Comparison of ENCODE assay signal across 17 cellular contexts in genomic region chr10:48948631-48949030, GRCh38. TPM values are rescaled to one million over a fixed set of nuclear protein-coding genes. Genes with fewer than 3 reads are reported as not detected.
DNase-seq lines count a peak whose midpoint lies in the region; ATAC-seq and TF ChIP-seq lines count a peak whose summit lies in the region.
"Had no signal": no experiment of that assay in that cellular context is flagged by ENCODE, and none has a peak within 500 bp of the region (broad histone marks: within the 10 kb centered on the region; RNA-seq: fewer than 3 reads in every experiment).

No MANE protein-coding gene starts in this region.

- DNase-seq in NCI-H69 (lab: John Stamatoyannopoulos, UW) = peak; percentile 30
- DNase-seq in SK-N-DZ (ENCODE audit: low spot score) = peak; percentile 99
- no peak for DNase-seq in central memory CD8-positive, alpha-beta T cell (ENCODE audit: low spot score in 2 of 2)
- no peak for DNase-seq in stimulated activated naive B cell treated with anti-CD40 and anti-IgM and Interleukin-4, amounts not matched to agents 10 μg/mL and 1 μg/mL and 100 μg/mL, for 72 hours
- DNase-seq in NCI-H748 (lab: John Stamatoyannopoulos, UW; ENCODE audit: unreplicated experiment) = no peak
- no peak for DNase-seq in heart left ventricle
- DNase-seq: ACHN; CD4-positive, alpha-beta memory T cell; DMS153; DMS79; GDM1; GM23248 had no signal

- no peaks in the 10 kb centered on the region for H3K9me3 ChIP-seq in heart left ventricle
- H3K9me3 ChIP-seq: HAP-1 had no signal

- peaks cover 13% of the 10 kb centered on the region for H3K27me3 Mint-ChIP-seq in central memory CD8-positive, alpha-beta T cell
- no peaks in the 10 kb centered on the region for H3K27me3 Mint-ChIP-seq in stimulated activated naive B cell treated with anti-CD40 and anti-IgM and Interleukin-4, amounts not matched to agents 10 μg/mL and 1 μg/mL and 100 μg/mL, for 72 hours

- peaks cover 0 to 23% (median 0%) of the 10 kb centered on the region in 12 donors for H3K4me1 ChIP-seq in heart left ventricle
- H3K4me1 ChIP-seq: HAP-1 had no signal

- peak; percentile 13 for ATAC-seq in central memory CD8-positive, alpha-beta T cell (replicated peaks; ENCODE audit: extremely low read depth, poor library complexity, severe bottlenecking)
- ATAC-seq in stimulated activated naive B cell treated with anti-CD40 and anti-IgM and Interleukin-4, amounts not matched to agents 10 μg/mL and 1 μg/mL and 100 μg/mL, for 72 hours (replicated peaks) = no peak
- ATAC-seq in heart left ventricle = no peak
- ATAC-seq: HepG2 had no signal

- H3K27ac Mint-ChIP-seq in central memory CD8-positive, alpha-beta T cell (ENCODE audit: low read depth) = no peak overlapping the region
- peak overlapping the region; percentile 59 for H3K27ac Mint-ChIP-seq in stimulated activated naive B cell treated with anti-CD40 and anti-IgM and Interleukin-4, amounts not matched to agents 10 μg/mL and 1 μg/mL and 100 μg/mL, for 72 hours
- H3K27ac Mint-ChIP-seq: CD4-positive, alpha-beta memory T cell had no signal

- H3K4me1 Mint-ChIP-seq in central memory CD8-positive, alpha-beta T cell = no peaks in the 10 kb centered on the region
- H3K4me1 Mint-ChIP-seq in stimulated activated naive B cell treated with anti-CD40 and anti-IgM and Interleukin-4, amounts not matched to agents 10 μg/mL and 1 μg/mL and 100 μg/mL, for 72 hours = peaks cover 0 to 17% of the 10 kb centered on the region in 2 donors
- H3K4me1 Mint-ChIP-seq: CD14-positive monocyte; CD4-positive, alpha-beta memory T cell had no signal

- no peak overlapping the region for H3K27ac ChIP-seq in heart left ventricle
- H3K27ac ChIP-seq: GM23248 had no signal

- peaks cover 0 to 16% (median 0%) of the 10 kb centered on the region in 9 donors for H3K36me3 ChIP-seq in heart left ventricle
- H3K36me3 ChIP-seq: HAP-1 had no signal

- H3K27me3 ChIP-seq in heart left ventricle = no peaks in the 10 kb centered on the region

- intact Hi-C loops in heart left ventricle (cut with DNase I) = no loop called here

- H3K4me3 Mint-ChIP-seq in central memory CD8-positive, alpha-beta T cell = no peak overlapping the region
- H3K4me3 Mint-ChIP-seq in stimulated activated naive B cell treated with anti-CD40 and anti-IgM and Interleukin-4, amounts not matched to agents 10 μg/mL and 1 μg/mL and 100 μg/mL, for 72 hours = no peak overlapping the region
- H3K4me3 Mint-ChIP-seq: CD14-positive monocyte; CD4-positive, alpha-beta memory T cell had no signal

- peaks cover 2% of the 10 kb centered on the region for H3K36me3 Mint-ChIP-seq in central memory CD8-positive, alpha-beta T cell (ENCODE audit: insufficient read depth)
- H3K36me3 Mint-ChIP-seq in stimulated activated naive B cell treated with anti-CD40 and anti-IgM and Interleukin-4, amounts not matched to agents 10 μg/mL and 1 μg/mL and 100 μg/mL, for 72 hours = peaks cover 59 to 75% of the 10 kb centered on the region in 2 donors
- H3K36me3 Mint-ChIP-seq: CD4-positive, alpha-beta memory T cell had no signal

- no peak for TF ChIP-seq POLR2A in heart left ventricle (IDR thresholded peaks at IDR 0.05)

- no peak overlapping the region for H3K4me3 ChIP-seq in heart left ventricle
- H3K4me3 ChIP-seq: GM23248, HAP-1 had no signal

- WGBS in heart left ventricle, 4 donors = 92 to 100% (median 95%) methylated on average over 1 of the region's 1 CpG

- no peaks in the 10 kb centered on the region for H3K9me3 Mint-ChIP-seq in central memory CD8-positive, alpha-beta T cell
- no peaks in the 10 kb centered on the region for H3K9me3 Mint-ChIP-seq in stimulated activated naive B cell treated with anti-CD40 and anti-IgM and Interleukin-4, amounts not matched to agents 10 μg/mL and 1 μg/mL and 100 μg/mL, for 72 hours
- H3K9me3 Mint-ChIP-seq: CD14-positive monocyte; CD4-positive, alpha-beta memory T cell had no signal

- TF ChIP-seq CTCF in heart left ventricle (IDR thresholded peaks at IDR 0.05) = no peak

RNA-seq across cellular contexts. Expression of gene LRRC18, which starts 9.0 kb away (rescaled TPM):
- 0.13 TPM in 1 of 2 replicates, not detected in the other for polyA plus RNA-seq in SK-N-DZ (2014; cell fraction: cytosol; rRNA removed)
- not detected in 2 replicates for polyA plus RNA-seq in SK-N-DZ (2014; cell fraction: nucleus; rRNA removed)
- not detected for total RNA-seq in heart left ventricle
- polyA plus RNA-seq in heart left ventricle = not detected
- total RNA-seq: CD4-positive, alpha-beta memory T cell; Daoy; GM23248; HepG2 had no signal
- polyA plus RNA-seq: BJ; CD14-positive monocyte; CD4-positive, alpha-beta memory T cell; GM23248; HepG2 had no signal

Comparison
In these comparisons a context has a peak if more than half of its experiments do, and no peak if none do; other contexts are left out.
1. DNase-seq: peak in NCI-H69 (single experiment) and SK-N-DZ (single experiment); none in central memory CD8-positive, alpha-beta T cell (0 of 2), stimulated activated naive B cell treated with anti-CD40 and anti-IgM and Interleukin-4, amounts not matched to agents 10 μg/mL and 1 μg/mL and 100 μg/mL, for 72 hours (single experiment), NCI-H748 (single experiment) and heart left ventricle (0 of 5).